25 cellular contexts compared by ENCODE assay signal in the genomic region with DNA sequence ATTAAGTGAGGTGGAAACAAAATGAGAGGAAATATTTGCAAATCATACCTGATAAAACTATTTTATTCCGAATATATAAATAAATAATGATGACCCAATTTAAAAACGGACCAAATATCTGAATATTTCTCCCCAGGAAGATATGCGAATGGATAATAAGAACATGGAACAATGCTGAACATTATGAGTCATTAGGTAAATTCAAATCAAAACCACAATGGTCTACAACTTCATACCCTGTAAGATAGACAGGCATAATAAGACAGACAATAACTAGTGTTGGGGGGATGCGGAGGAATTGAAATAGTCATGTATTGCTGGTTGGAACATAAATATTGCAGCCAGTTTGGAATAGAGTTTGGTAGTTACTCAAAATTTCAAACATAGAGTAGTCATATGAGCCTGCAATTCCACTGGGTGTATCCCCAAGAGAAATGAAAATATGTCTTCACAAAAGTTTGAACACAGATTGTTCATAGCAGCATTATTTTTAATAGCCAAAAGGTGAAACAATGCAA. TPM values are rescaled to one million over a fixed set of nuclear protein-coding genes. Genes with fewer than 3 reads are reported as not detected.
"Had no signal": no experiment of that assay in that cellular context is flagged by ENCODE, and none has a peak within 500 bp of the region (broad histone marks: within the 10 kb centered on the region; RNA-seq: fewer than 3 reads in every experiment).

No MANE protein-coding gene starts in this region.

- H3K27ac Mint-ChIP-seq: activated CD4-positive, alpha-beta memory T cell treated with anti-CD3 and anti-CD28 coated beads for 36 hours; activated naive CD4-positive, alpha-beta T cell treated with anti-CD3 and anti-CD28 coated beads for 36 hours; activated naive CD8-positive, alpha-beta T cell treated with anti-CD3 and anti-CD28 coated beads, Interleukin-2, amount 10 ng/mL, durations not matched to agents 7 days and 5 days; activated T-cell treated with anti-CD3 and anti-CD28 coated beads, Interleukin-2, amount 50 U/mL, for 72 hours; memory B cell; nephron; type B pancreatic cell had no signal

- H3K27me3 Mint-ChIP-seq: activated CD4-positive, alpha-beta memory T cell treated with anti-CD3 and anti-CD28 coated beads for 36 hours; memory B cell; type B pancreatic cell had no signal

- H3K36me3 ChIP-seq: heart right ventricle, pancreas, right atrium auricular region, thoracic aorta, vagina had no signal

- H3K4me3 ChIP-seq: body of pancreas, heart right ventricle, pancreas, psoas muscle, right atrium auricular region, thoracic aorta, vagina had no signal

- DNase-seq: activated CD4-positive, alpha-beta memory T cell treated with anti-CD3 and anti-CD28 coated beads for 36 hours; activated CD4-positive, alpha-beta T cell treated with anti-CD3 and anti-CD28 coated beads for 48 hours; activated effector memory CD4-positive, alpha-beta T cell treated with Interleukin-2 at 50 U/mL for 16 hours; activated naive CD4-positive, alpha-beta T cell treated with anti-CD3 and anti-CD28 coated beads for 36 hours; activated naive CD8-positive, alpha-beta T cell treated with anti-CD3 and anti-CD28 coated beads, Interleukin-2, amount 10 ng/mL, durations not matched to agents 7 days and 5 days; activated T-cell treated with anti-CD3 and anti-CD28 coated beads, Interleukin-2, amount 50 U/mL, for 72 hours; amygdala; body of pancreas; central memory CD4-positive, alpha-beta T cell; effector memory CD4-positive, alpha-beta T cell; heart right ventricle; islet precursor cell; left cardiac atrium; pancreas; psoas muscle; stimulated activated CD4-positive, alpha-beta T cell treated with anti-CD3 and anti-CD28 coated beads, Interleukin-4, amount 100 ng/mL, for 24 hours; stimulated activated naive CD4-positive, alpha-beta T cell treated with Interleukin-2 at 50 U/mL for 16 hours had no signal

- H3K36me3 Mint-ChIP-seq: activated CD4-positive, alpha-beta memory T cell treated with anti-CD3 and anti-CD28 coated beads for 36 hours; activated naive CD8-positive, alpha-beta T cell treated with anti-CD3 and anti-CD28 coated beads, Interleukin-2, amount 10 ng/mL, durations not matched to agents 7 days and 5 days; memory B cell; type B pancreatic cell had no signal

- FAIRE-seq: pancreas had no signal

- H3K4me1 ChIP-seq: body of pancreas, heart right ventricle, pancreas, psoas muscle, right atrium auricular region, vagina had no signal

- H3K9me3 ChIP-seq: body of pancreas, pancreas, psoas muscle, thoracic aorta, vagina had no signal

- H3K4me1 Mint-ChIP-seq: activated naive CD8-positive, alpha-beta T cell treated with anti-CD3 and anti-CD28 coated beads, Interleukin-2, amount 10 ng/mL, durations not matched to agents 7 days and 5 days; memory B cell had no signal

- ATAC-seq: activated T-cell treated with anti-CD3 and anti-CD28 coated beads, Interleukin-2, amount 50 U/mL, for 72 hours; body of pancreas; esophagus mucosa; heart right ventricle; left cardiac atrium; pancreas; psoas muscle had no signal

- H3K4me3 Mint-ChIP-seq: activated CD4-positive, alpha-beta memory T cell treated with anti-CD3 and anti-CD28 coated beads for 36 hours; activated naive CD4-positive, alpha-beta T cell treated with anti-CD3 and anti-CD28 coated beads for 36 hours; activated naive CD8-positive, alpha-beta T cell treated with anti-CD3 and anti-CD28 coated beads, Interleukin-2, amount 10 ng/mL, durations not matched to agents 7 days and 5 days; activated T-cell treated with anti-CD3 and anti-CD28 coated beads, Interleukin-2, amount 50 U/mL, for 72 hours; memory B cell; nephron; type B pancreatic cell had no signal

- H3K27me3 ChIP-seq: body of pancreas, right atrium auricular region, vagina had no signal

- H3K27ac ChIP-seq: body of pancreas, heart right ventricle, pancreas, psoas muscle, right atrium auricular region, thoracic aorta, vagina had no signal

- H3K9me3 Mint-ChIP-seq: activated CD4-positive, alpha-beta memory T cell treated with anti-CD3 and anti-CD28 coated beads for 36 hours; activated naive CD8-positive, alpha-beta T cell treated with anti-CD3 and anti-CD28 coated beads, Interleukin-2, amount 10 ng/mL, durations not matched to agents 7 days and 5 days; activated T-cell treated with anti-CD3 and anti-CD28 coated beads, Interleukin-2, amount 50 U/mL, for 72 hours; memory B cell; type B pancreatic cell had no signal

RNA-seq across cellular contexts. Expression of gene DRP2, which starts 47.6 kb away (rescaled TPM):
- total RNA-seq: body of pancreas had no signal
- polyA plus RNA-seq: liver had no signal
